Comparison of ENCODE assay signal across 33 cellular contexts in genomic region chr9:35933525-35934067, GRCh38. TPM values are rescaled to one million over a fixed set of nuclear protein-coding genes. Genes with fewer than 3 reads are reported as not detected.
DNase-seq lines count a peak whose midpoint lies in the region; ATAC-seq and TF ChIP-seq lines count a peak whose summit lies in the region.
"Had no signal": no experiment of that assay in that cellular context is flagged by ENCODE, and none has a peak within 500 bp of the region (broad histone marks: within the 10 kb centered on the region; RNA-seq: fewer than 3 reads in every experiment).

No MANE protein-coding gene starts in this region.

- H3K4me3 Mint-ChIP-seq in MCF 10A (ENCODE audit: unreplicated experiment) (no peak overlapping the region), T-helper 17 cell (no peak overlapping the region)
- H3K4me3 Mint-ChIP-seq: activated CD8-positive, alpha-beta T cell treated with anti-CD3 and anti-CD28 coated beads, Interleukin-2, amount 10 ng/mL, durations not matched to agents 7 days and 5 days; activated T-cell treated with anti-CD3 and anti-CD28 coated beads, Interleukin-2, amount 50 U/mL, for 4 hours; brain; CD14-positive monocyte; H9; immature natural killer cell; WTC11 had no signal

- no peak for ATAC-seq in T-helper 17 cell
- ATAC-seq: foreskin keratinocyte, WTC11 had no signal

- in situ Hi-C loops in mammary epithelial cell (cut with MboI; ENCODE audit: low sequenced_read_pairs in 2 of 2) (no loop called here), G401 (cut with HindIII; ENCODE audit: low sequenced_read_pairs) (no loop called here)

- no peaks in the 10 kb centered on the region for H3K27me3 ChIP-seq in mammary epithelial cell (ENCODE audit: insufficient read depth, low read length)
- no peaks in the 10 kb centered on the region for H3K27me3 ChIP-seq in hepatocyte
- H3K27me3 ChIP-seq in tibial artery: no peaks in the 10 kb centered on the region
- H3K27me3 ChIP-seq: foreskin keratinocyte, suprapubic skin had no signal

- BruUV-seq in mammary epithelial cell (replicated peaks; lab: Mats Ljungman, UMichigan) (no TSS peak), MCF 10A (replicated peaks; lab: Mats Ljungman, UMichigan) (no TSS peak)

- H3K4me1 ChIP-seq in mammary epithelial cell (ENCODE audit: insufficient read depth, low read length) (no peaks in the 10 kb centered on the region), hepatocyte (ENCODE audit: insufficient read depth) (peaks cover 9% of the 10 kb centered on the region), tibial artery (peaks cover 0 to 53% (median 26%) of the 10 kb centered on the region in 4 donors)
- H3K4me1 ChIP-seq: foreskin keratinocyte, suprapubic skin had no signal

- H3K4me3 ChIP-seq in mammary epithelial cell (replicated peaks in 1 of 3; ENCODE audit: insufficient read depth in 1 of 3, low read depth in 2 of 3, low read length in 3 of 3) (no peak overlapping the region), hepatocyte (no peak overlapping the region), tibial artery (no peak overlapping the region)
- H3K4me3 ChIP-seq: left ventricle myocardium inferior, PC-9, skin epidermis, suprapubic skin had no signal

- H3K79me2 ChIP-seq in mammary epithelial cell (ENCODE audit: insufficient read depth, low read length) (no peaks in the 10 kb centered on the region), hepatocyte (no peaks in the 10 kb centered on the region)

- H3K4me1 Mint-ChIP-seq in MCF 10A (ENCODE audit: insufficient read depth, unreplicated experiment): peaks cover 19% of the 10 kb centered on the region
- H3K4me1 Mint-ChIP-seq in T-helper 17 cell: peaks cover 13% of the 10 kb centered on the region
- H3K4me1 Mint-ChIP-seq: brain, H9, WTC11 had no signal

- H2AFZ ChIP-seq in mammary epithelial cell (ENCODE audit: low read depth, low read length): peak overlapping the region; percentile 52
- H2AFZ ChIP-seq in hepatocyte: peak overlapping the region; percentile 18
- H2AFZ ChIP-seq: PC-9 had no signal

- POLR2A ChIA-PET in MCF 10A (lab: Yijun Ruan, JAX): interaction anchor here (0.9 to 3.3 kb wide), 4 partner anchors 9 to 30 kb away, joined by 3 to 26 read pairs (median 3); no protein-coding TSS in a partner anchor

- H3K36me3 Mint-ChIP-seq in MCF 10A (ENCODE audit: insufficient read depth, unreplicated experiment) (peaks cover 5% of the 10 kb centered on the region), T-helper 17 cell (ENCODE audit: low read depth) (no peaks in the 10 kb centered on the region)
- H3K36me3 Mint-ChIP-seq: brain, CD14-positive monocyte, immature natural killer cell, WTC11 had no signal

- H3K36me3 ChIP-seq in mammary epithelial cell (ENCODE audit: insufficient read depth, low read length) (no peaks in the 10 kb centered on the region), hepatocyte (replicated peaks; ENCODE audit: insufficient read depth, low read depth) (no peaks in the 10 kb centered on the region), tibial artery (no peaks in the 10 kb centered on the region)
- H3K36me3 ChIP-seq: left ventricle myocardium inferior, suprapubic skin had no signal

- TF ChIP-seq CTCF in mammary epithelial cell (conservative IDR thresholded peaks at IDR 0.05 in 1 of 2, IDR thresholded peaks at IDR 0.05 in 1 of 2; ENCODE audit: extremely low read depth in 1 of 2, insufficient read depth in 1 of 2, low read depth in 1 of 2, low read length in 2 of 2) (no peak), MCF 10A (IDR thresholded peaks at IDR 0.05; ENCODE audit: unreplicated experiment) (no peak), hepatocyte (IDR thresholded peaks at IDR 0.05; ENCODE audit: poor library complexity) (no peak), tibial artery (IDR thresholded peaks at IDR 0.05) (no peak)

- no peak overlapping the region for H3K9ac ChIP-seq in mammary epithelial cell (ENCODE audit: insufficient read depth, low read length)

- H3K27ac Mint-ChIP-seq in MCF 10A (ENCODE audit: low read depth, unreplicated experiment) (no peak overlapping the region), T-helper 17 cell (peak overlapping the region; percentile 32)
- H3K27ac Mint-ChIP-seq: activated naive CD4-positive, alpha-beta T cell treated with anti-CD3 and anti-CD28 coated beads, Interleukin-2, amount 50 U/mL, for 72 hours; brain; H9; WTC11 had no signal

- no peaks in the 10 kb centered on the region for H3K9me2 ChIP-seq in hepatocyte (replicated peaks; ENCODE audit: insufficient read depth)

- no peak overlapping the region for H3K27ac ChIP-seq in mammary epithelial cell (ENCODE audit: insufficient read depth, low read depth, low read length)
- no peak overlapping the region for H3K27ac ChIP-seq in hepatocyte
- H3K27ac ChIP-seq in tibial artery: peak overlapping the region; percentile 24 to 81
- H3K27ac ChIP-seq: foreskin keratinocyte, left ventricle myocardium inferior, PC-9, skin epidermis, suprapubic skin had no signal

- 30% methylated on average over 4 of the region's 4 CpGs for WGBS in mammary epithelial cell (ENCODE audit: low coverage, missing lambda C conversion rate)
- WGBS in hepatocyte (ENCODE audit: low lambda C conversion rate, missing lambda C conversion rate): 65% methylated on average over 4 of the region's 4 CpGs

- H3K9me3 ChIP-seq in mammary epithelial cell (replicated peaks; ENCODE audit: insufficient read depth, low read length) (no peaks in the 10 kb centered on the region), T-helper 17 cell (ENCODE audit: control insufficient read depth, low read length, poor library complexity, severe bottlenecking) (peaks cover 3% of the 10 kb centered on the region), hepatocyte (ENCODE audit: low read depth) (no peaks in the 10 kb centered on the region), tibial artery (no peaks in the 10 kb centered on the region)
- H3K9me3 ChIP-seq: left ventricle myocardium inferior, suprapubic skin had no signal

- no peaks in the 10 kb centered on the region for H4K20me1 ChIP-seq in mammary epithelial cell (ENCODE audit: insufficient read depth, low read length)
- H4K20me1 ChIP-seq in hepatocyte (ENCODE audit: insufficient read depth, poor library complexity, severe bottlenecking): no peaks in the 10 kb centered on the region

- DNase-seq in mammary epithelial cell: no peak
- no peak for DNase-seq in MCF 10A (ENCODE audit: unreplicated experiment)
- no peak for DNase-seq in T-helper 17 cell
- DNase-seq in hepatocyte (ENCODE audit: low spot score): no peak
- DNase-seq in tibial artery: no peak
- DNase-seq in G401 (ENCODE audit: low spot score): no peak
- no peak for DNase-seq in OCI-M2 (lab: John Stamatoyannopoulos, UW; ENCODE audit: unreplicated experiment)
- no peak for DNase-seq in foreskin melanocyte
- DNase-seq: activated T-cell treated with anti-CD3 and anti-CD28 coated beads, Interleukin-2, amount 50 U/mL, for 4 hours; effector CD8-positive, alpha-beta T cell; erythroblast; foreskin keratinocyte; H9; immature natural killer cell; Kasumi-1; left ventricle myocardium inferior; NCI-H1092; NCI-H1930; NCI-H345; PC-9; SHP77 treated with DMSO at 0.1 percent for 48 hours; stimulated activated CD4-positive, alpha-beta T cell treated with anti-CD3 and anti-CD28 coated beads, Interleukin-1b, Interleukin-23, amount 100 ng/mL, for 48 hours; T-helper 1 cell had no signal

- peaks cover 8% of the 10 kb centered on the region for H3K9me3 Mint-ChIP-seq in MCF 10A (ENCODE audit: unreplicated experiment)
- H3K9me3 Mint-ChIP-seq: brain, immature natural killer cell had no signal

- H3K4me2 ChIP-seq in mammary epithelial cell (ENCODE audit: insufficient read depth, low read depth, low read length) (no peak overlapping the region), hepatocyte (no peak overlapping the region)
- H3K4me2 ChIP-seq: PC-9 had no signal

- intact Hi-C loops in mammary epithelial cell (cut with micrococcal nuclease): no loop called here
- intact Hi-C loops in MCF 10A (cut with micrococcal nuclease): no loop called here
- intact Hi-C loops in tibial artery (cut with DNase I; ENCODE audit: low total_unique reads): no loop called here

- CTCF ChIA-PET in mammary epithelial cell (lab: Charles Lee; ENCODE audit: low non-redundant PET) (no interaction called here), MCF 10A (lab: Yijun Ruan, JAX) (interaction anchor here (1.3 kb wide), 1 partner anchor 107 kb away, joined by 4 read pairs; no protein-coding TSS in a partner anchor)

- dilution Hi-C loops in mammary epithelial cell (cut with HindIII; ENCODE audit: low sequenced_read_pairs): no loop called here

- H3K27me3 Mint-ChIP-seq in MCF 10A (ENCODE audit: insufficient read depth, unreplicated experiment) (no peaks in the 10 kb centered on the region), T-helper 17 cell (no peaks in the 10 kb centered on the region)

RNA-seq across cellular contexts. Expression of gene SPAAR, which starts 24.3 kb away (rescaled TPM):
- total RNA-seq in mammary epithelial cell: under 1 TPM in 1 of 2 donors, not detected in 1; 0.33 TPM
- polyA plus RNA-seq in mammary epithelial cell: 0.27 TPM
- polyA minus RNA-seq in mammary epithelial cell: not detected
- 0.27 and 0.72 TPM in 2 replicates for total RNA-seq in MCF 10A (2022)
- total RNA-seq in T-helper 17 cell: not detected
- total RNA-seq in hepatocyte: not detected in 2 replicates
- polyA plus RNA-seq in hepatocyte: 0.52 TPM in 1 of 2 replicates, not detected in the other
- 2.6 and 3.5 TPM in 2 replicates for total RNA-seq in G401 (2014; rRNA removed; shearing (Covaris generic))
- total RNA-seq: activated CD8-positive, alpha-beta T cell treated with anti-CD3 and anti-CD28 coated beads, Interleukin-2, amount 10 ng/mL, durations not matched to agents 7 days and 5 days; activated naive CD4-positive, alpha-beta T cell treated with anti-CD3 and anti-CD28 coated beads, Interleukin-2, amount 50 U/mL, for 72 hours; activated T-cell treated with anti-CD3 and anti-CD28 coated beads, Interleukin-2, amount 50 U/mL, for 4 hours; foreskin keratinocyte; H9; mononuclear cell had no signal
- polyA plus RNA-seq: CD14-positive monocyte, foreskin keratinocyte, immature natural killer cell had no signal

RNA-seq across cellular contexts. Expression of gene OR2S2, which starts 24.4 kb away (rescaled TPM):
- total RNA-seq in mammary epithelial cell: under 1 TPM; 0.28 to 0.33 TPM
- polyA plus RNA-seq in mammary epithelial cell: not detected
- not detected for polyA minus RNA-seq in mammary epithelial cell
- total RNA-seq in MCF 10A (2022): not detected in 2 replicates
- total RNA-seq in T-helper 17 cell: not detected
- 0.27 TPM in 1 of 2 replicates, not detected in the other for total RNA-seq in hepatocyte
- not detected in 2 replicates for polyA plus RNA-seq in hepatocyte
- not detected in 2 replicates for total RNA-seq in G401 (2014; rRNA removed; shearing (Covaris generic))
- total RNA-seq: activated CD8-positive, alpha-beta T cell treated with anti-CD3 and anti-CD28 coated beads, Interleukin-2, amount 10 ng/mL, durations not matched to agents 7 days and 5 days; activated naive CD4-positive, alpha-beta T cell treated with anti-CD3 and anti-CD28 coated beads, Interleukin-2, amount 50 U/mL, for 72 hours; activated T-cell treated with anti-CD3 and anti-CD28 coated beads, Interleukin-2, amount 50 U/mL, for 4 hours; foreskin keratinocyte; H9; HT-29; left ventricle myocardium inferior; mononuclear cell; PC-9; pulmonary artery endothelial cell; suprapubic skin; WTC11 had no signal
- polyA plus RNA-seq: CD14-positive monocyte, foreskin keratinocyte, immature natural killer cell had no signal

RNA-seq across cellular contexts. Expression of gene HRCT1, which starts 27.6 kb away (rescaled TPM):
- total RNA-seq in mammary epithelial cell (1 to 10 TPM; 1.6 to 4.7 TPM), MCF 10A (2022) (4.4 and 6.0 TPM in 2 replicates), T-helper 17 cell (not detected), hepatocyte (0.24 and 0.90 TPM in 2 replicates)
- polyA plus RNA-seq in mammary epithelial cell (3.2 TPM), hepatocyte (0.72 and 1.8 TPM in 2 replicates)
- polyA minus RNA-seq in mammary epithelial cell: not detected
- not detected in 2 replicates for total RNA-seq in G401 (2014; rRNA removed; shearing (Covaris generic))
- total RNA-seq: activated CD8-positive, alpha-beta T cell treated with anti-CD3 and anti-CD28 coated beads, Interleukin-2, amount 10 ng/mL, durations not matched to agents 7 days and 5 days; activated naive CD4-positive, alpha-beta T cell treated with anti-CD3 and anti-CD28 coated beads, Interleukin-2, amount 50 U/mL, for 72 hours; activated T-cell treated with anti-CD3 and anti-CD28 coated beads, Interleukin-2, amount 50 U/mL, for 4 hours; H9; mononuclear cell; WTC11 had no signal
- polyA plus RNA-seq: CD14-positive monocyte, immature natural killer cell had no signal

Comparison
In these comparisons a context has a peak if more than half of its experiments do, and no peak if none do; other contexts are left out.
1. H3K27ac ChIP-seq: peak in tibial artery (2 of 2); none in mammary epithelial cell (single experiment) and hepatocyte (single experiment).